In genomic region chr11:108216988-108217387, GRCh38 we compare ENCODE assay signal across 23 cellular contexts. TPM values are rescaled to one million over a fixed set of nuclear protein-coding genes. Genes with fewer than 3 reads are reported as not detected.
DNase-seq lines count a peak whose midpoint lies in the region; ATAC-seq, FAIRE-seq and TF ChIP-seq lines count a peak whose summit lies in the region.
"Had no signal": no experiment of that assay in that cellular context is flagged by ENCODE, and none has a peak within 500 bp of the region (broad histone marks: within the 10 kb centered on the region; RNA-seq: fewer than 3 reads in every experiment).

No MANE protein-coding gene starts in this region.

- peaks cover 4% of the 10 kb centered on the region for H3K79me1 ChIP-seq in H1 (ENCODE audit: low read depth, low read length)

- no peak for DNase-seq in T-helper 1 cell
- no peak for DNase-seq in stimulated activated naive CD8-positive, alpha-beta T cell treated with anti-CD3 and anti-CD28 coated beads, Interleukin-15, amount 100 ng/mL, for 72 hours
- no peak for DNase-seq in stimulated activated naive CD8-positive, alpha-beta T cell treated with anti-CD3 and anti-CD28 coated beads, Interleukin-15, Interleukin-2, amounts not matched to agents 100 U/mL and 50 U/mL, for 24 hours
- DNase-seq in H1 (ENCODE audit: low read depth in 1 of 2, low spot score in 2 of 2): no peak
- DNase-seq in uterus: no peak
- DNase-seq in NCI-H524 treated with DMSO at 0.1 percent for 48 hours (lab: John Stamatoyannopoulos, UW): no peak
- DNase-seq: 8988T, body of pancreas, Calu3, colonic mucosa, Karpas-422, left lung, NCI-H1105 treated with DMSO at 0.1 percent for 48 hours, NCI-H2081 treated with DMSO at 0.1 percent for 48 hours, NCI-H446 had no signal

- no peaks in the 10 kb centered on the region for H3K27me3 ChIP-seq in H1 (replicated peaks in 1 of 4; ENCODE audit: control insufficient read depth in 3 of 4, extremely low read depth in 1 of 4, insufficient read depth in 3 of 4, low read length in 3 of 4)
- H3K27me3 ChIP-seq in uterus: no peaks in the 10 kb centered on the region
- H3K27me3 ChIP-seq: body of pancreas, colonic mucosa, left lung had no signal

- H3K9me3 Mint-ChIP-seq in T-helper 1 cell treated with Interleukin-12 subunit alpha and Interleukin-12 subunit beta and Interleukin-4 antibody, amounts not matched to agents 30 μg/mL and 1 μg/mL, for 36 hours: no peaks in the 10 kb centered on the region
- H3K9me3 Mint-ChIP-seq in stimulated activated naive CD8-positive, alpha-beta T cell treated with anti-CD3 and anti-CD28 coated beads, Interleukin-15, amount 100 ng/mL, for 72 hours: no peaks in the 10 kb centered on the region

- no peak overlapping the region for H3K4me3 ChIP-seq in H1 (ENCODE audit: extremely low read depth in 1 of 4, insufficient read depth in 2 of 4, low read depth in 3 of 4, low read length in 4 of 4)
- H3K4me3 ChIP-seq in uterus: no peak overlapping the region
- H3K4me3 ChIP-seq: body of pancreas, colonic mucosa, left lung, SK-N-MC, smooth muscle cell had no signal

- H3K18ac ChIP-seq in H1 (ENCODE audit: extremely low read depth, low read length): no peak overlapping the region

- TF ChIP-seq EP300 in H1 (IDR thresholded peaks at IDR 0.05; ENCODE audit: borderline replicate concordance in 1 of 2, low read depth in 2 of 2, low read length in 2 of 2): no peak

- H3K14ac ChIP-seq in H1 (ENCODE audit: insufficient read length): no peak overlapping the region

- ATAC-seq in stimulated activated naive CD8-positive, alpha-beta T cell treated with anti-CD3 and anti-CD28 coated beads, Interleukin-15, amount 100 ng/mL, for 72 hours: peak; percentile 57
- no peak for ATAC-seq in stimulated activated naive CD8-positive, alpha-beta T cell treated with anti-CD3 and anti-CD28 coated beads, Interleukin-15, Interleukin-2, amounts not matched to agents 100 U/mL and 50 U/mL, for 24 hours
- ATAC-seq in HG03520 (IDR thresholded peaks at IDR 0.05; ENCODE audit: unreplicated experiment): no peak
- ATAC-seq: body of pancreas, left lung, Panc1 had no signal

- H2BK20ac ChIP-seq in H1 (ENCODE audit: low read length): no peak overlapping the region

- peaks cover 26 to 96% of the 10 kb centered on the region in 2 experiments for H3K79me2 ChIP-seq in H1 (ENCODE audit: control insufficient read depth in 1 of 2, insufficient read depth in 2 of 2, low read length in 2 of 2)

- H2AK5ac ChIP-seq in H1 (ENCODE audit: low read depth, low read length): no peak overlapping the region

- POLR2A ChIA-PET in H1 (lab: Charles Lee; ENCODE audit: partially characterized antibody): interaction anchor here (0.6 to 1.2 kb wide), 2 partner anchors 11 to 242 kb away, joined by 3 to 4 read pairs; no protein-coding TSS in a partner anchor

- no peak overlapping the region for H2BK15ac ChIP-seq in H1 (ENCODE audit: low read length)

- H2BK12ac ChIP-seq in H1 (ENCODE audit: low read depth, low read length): no peak overlapping the region

- WGBS in H1 (ENCODE audit: extremely low coverage in 1 of 2, insufficient coverage in 1 of 2, insufficient read length in 1 of 2, insufficient replicate concordance in 2 of 2, low coverage in 1 of 2, low lambda C conversion rate in 2 of 2, missing lambda C conversion rate in 1 of 2), 2 experiments: 87% methylated on average over 4 of the region's 4 CpGs; no CpG with 5 or more reads in 1 of the 2 experiments

- no peak overlapping the region for H4K5ac ChIP-seq in H1 (ENCODE audit: insufficient read length, low read depth, low read length)

- no peak overlapping the region for H2AFZ ChIP-seq in H1 (ENCODE audit: low read length)

- no peak overlapping the region for H3K23ac ChIP-seq in H1 (ENCODE audit: insufficient read length)

- H3K36me3 Mint-ChIP-seq in T-helper 1 cell treated with Interleukin-12 subunit alpha and Interleukin-12 subunit beta and Interleukin-4 antibody, amounts not matched to agents 30 μg/mL and 1 μg/mL, for 36 hours (ENCODE audit: low read depth): peaks cover 27% of the 10 kb centered on the region

- H3K4me3 Mint-ChIP-seq in T-helper 1 cell treated with Interleukin-12 subunit alpha and Interleukin-12 subunit beta and Interleukin-4 antibody, amounts not matched to agents 30 μg/mL and 1 μg/mL, for 36 hours: no peak overlapping the region
- peak overlapping the region; percentile 56 to 67 for H3K4me3 Mint-ChIP-seq in stimulated activated naive CD8-positive, alpha-beta T cell treated with anti-CD3 and anti-CD28 coated beads, Interleukin-15, amount 100 ng/mL, for 72 hours

- peaks cover 0 to 6% of the 10 kb centered on the region in 2 experiments for H4K20me1 ChIP-seq in H1 (replicated peaks in 1 of 2; ENCODE audit: control insufficient read depth in 1 of 2, insufficient read depth in 2 of 2, low read length in 2 of 2)

- no peak overlapping the region for H4K8ac ChIP-seq in H1 (ENCODE audit: extremely low read depth, insufficient read depth, low read length)

- intact Hi-C loops in uterus (cut with DNase I; ENCODE audit: low total_unique reads): no loop called here

- H3K27ac ChIP-seq in H1 (ENCODE audit: low read depth, low read length) (no peak overlapping the region), uterus (no peak overlapping the region)
- H3K27ac ChIP-seq: body of pancreas, colonic mucosa, left lung, SK-N-MC had no signal

- H2BK120ac ChIP-seq in H1 (replicated peaks; ENCODE audit: low read depth, low read length): no peak overlapping the region

- no peak overlapping the region for H3K9ac ChIP-seq in H1 (replicated peaks in 1 of 4; ENCODE audit: extremely low read depth in 1 of 4, low read depth in 3 of 4, low read length in 3 of 4)

- TF ChIP-seq POLR2A in H1 (IDR thresholded peaks at IDR 0.05; ENCODE audit: control extremely low read depth in 1 of 2, low read depth in 2 of 2, low read length in 2 of 2) (no peak), uterus (IDR thresholded peaks at IDR 0.05) (no peak)

- no peaks in the 10 kb centered on the region for H3K27me3 Mint-ChIP-seq in T-helper 1 cell treated with Interleukin-12 subunit alpha and Interleukin-12 subunit beta and Interleukin-4 antibody, amounts not matched to agents 30 μg/mL and 1 μg/mL, for 36 hours (ENCODE audit: low read depth)
- no peaks in the 10 kb centered on the region for H3K27me3 Mint-ChIP-seq in stimulated activated naive CD8-positive, alpha-beta T cell treated with anti-CD3 and anti-CD28 coated beads, Interleukin-15, amount 100 ng/mL, for 72 hours

- no peak overlapping the region for H3K4me2 ChIP-seq in H1 (ENCODE audit: insufficient read depth in 1 of 2, low read depth in 2 of 2, low read length in 2 of 2)
- H3K4me2 ChIP-seq: smooth muscle cell had no signal

- H3K36me3 ChIP-seq in H1 (ENCODE audit: control insufficient read depth in 2 of 4, insufficient read depth in 4 of 4, low read length in 3 of 4) (no peaks in the 10 kb centered on the region; a peak in 1 of 8 replicates), uterus (no peaks in the 10 kb centered on the region)
- H3K36me3 ChIP-seq: colonic mucosa had no signal

- H3K4me1 ChIP-seq in H1 (replicated peaks in 1 of 4; ENCODE audit: control insufficient read depth in 3 of 4, insufficient read depth in 4 of 4, low read length in 3 of 4): peaks cover 2 to 5% (median 4%) of the 10 kb centered on the region in 4 experiments; a peak in 5 of 7 replicates
- no peaks in the 10 kb centered on the region for H3K4me1 ChIP-seq in uterus
- H3K4me1 ChIP-seq: colonic mucosa had no signal

- no peak for FAIRE-seq in H1 (lab: Jason Lieb, UNC)
- FAIRE-seq: endometrium, GM18507, HTR-8/SVneo had no signal

- no peak overlapping the region for H4K91ac ChIP-seq in H1 (replicated peaks; ENCODE audit: insufficient read length, low read length)

- H3K23me2 ChIP-seq in H1 (ENCODE audit: low read depth, low read length): no peaks in the 10 kb centered on the region

- H2BK5ac ChIP-seq in H1 (ENCODE audit: low read depth, low read length): no peak overlapping the region

- H3K27ac Mint-ChIP-seq in T-helper 1 cell treated with Interleukin-12 subunit alpha and Interleukin-12 subunit beta and Interleukin-4 antibody, amounts not matched to agents 30 μg/mL and 1 μg/mL, for 36 hours: peak overlapping the region; percentile 38
- peak overlapping the region in 1 of 2 donors; percentile 22 for H3K27ac Mint-ChIP-seq in stimulated activated naive CD8-positive, alpha-beta T cell treated with anti-CD3 and anti-CD28 coated beads, Interleukin-15, amount 100 ng/mL, for 72 hours

- H3K56ac ChIP-seq in H1 (replicated peaks; ENCODE audit: insufficient read length, low read depth, low read length): no peak overlapping the region

- H3K9me3 ChIP-seq in H1 (ENCODE audit: insufficient read depth in 2 of 2, low read depth in 1 of 2, low read length in 1 of 2): no peaks in the 10 kb centered on the region
- no peaks in the 10 kb centered on the region for H3K9me3 ChIP-seq in uterus
- H3K9me3 ChIP-seq: body of pancreas, colonic mucosa, left lung had no signal

- no peak overlapping the region for H3K4ac ChIP-seq in H1 (replicated peaks; ENCODE audit: insufficient read length, low read depth, low read length)

- no peak for TF ChIP-seq RAD21 in H1 (IDR thresholded peaks at IDR 0.05 in 1 of 2, conservative IDR thresholded peaks at IDR 0.05 in 1 of 2; ENCODE audit: low read depth in 2 of 2, low read length in 2 of 2)

- CTCF ChIA-PET in H1 (lab: Charles Lee; ENCODE audit: partially characterized antibody): interaction anchor here (1.8 kb wide), 1 partner anchor 10 kb away, joined by 4 read pairs; no protein-coding TSS in a partner anchor

- H3K4me1 Mint-ChIP-seq in T-helper 1 cell treated with Interleukin-12 subunit alpha and Interleukin-12 subunit beta and Interleukin-4 antibody, amounts not matched to agents 30 μg/mL and 1 μg/mL, for 36 hours (ENCODE audit: low read depth): peaks cover 38% of the 10 kb centered on the region
- H3K4me1 Mint-ChIP-seq in stimulated activated naive CD8-positive, alpha-beta T cell treated with anti-CD3 and anti-CD28 coated beads, Interleukin-15, amount 100 ng/mL, for 72 hours: peaks cover 77% of the 10 kb centered on the region

- TF ChIP-seq CTCF in H1 (IDR thresholded peaks at IDR 0.05; ENCODE audit: control extremely low read depth in 1 of 3, insufficient read depth in 1 of 3, low read depth in 1 of 3, low read length in 3 of 3) (no peak), uterus (IDR thresholded peaks at IDR 0.05) (no peak)

RNA-seq across cellular contexts. Expression of gene NPAT, which starts 5.5 kb away (rescaled TPM):
- 19.6 and 23.4 TPM in 2 replicates for total RNA-seq in H1 (2021; fragmentation: NEBNext Ultra II Directional; extraction: Animal tissue kit (Norgen Biotek cat#: 25700))
- 2.9 and 4.6 TPM in 2 replicates for polyA plus RNA-seq in H1 (2011; rRNA removed)
- 5.1 TPM for polyA plus RNA-seq in H1 (2011; cell fraction: cytosol; rRNA removed)
- 4.8 TPM for polyA plus RNA-seq in H1 (2011; cell fraction: nucleus; rRNA removed)
- polyA plus RNA-seq in H1 (2012, experiment 1 of 2): 5.2 to 10.8 TPM (median 6.2 TPM) in 4 replicates
- polyA plus RNA-seq in H1 (2012, experiment 2 of 2): 0.41 TPM
- 13.5 TPM for polyA plus RNA-seq in H1 (2013, experiment 1 of 2)
- 14.0 TPM for polyA plus RNA-seq in H1 (2013, experiment 2 of 2)
- polyA minus RNA-seq in H1 (2011; rRNA and poly(A)+ RNA removed): 28.7 and 48.6 TPM in 2 replicates
- polyA minus RNA-seq in H1 (2011; cell fraction: cytosol; rRNA and poly(A)+ RNA removed): 13.4 TPM
- polyA minus RNA-seq in H1 (2011; cell fraction: nucleus; rRNA and poly(A)+ RNA removed): 51.1 TPM
- 10 to 100 TPM; 14.7 to 28.9 (median 21.3) TPM for total RNA-seq in uterus

RNA-seq across cellular contexts. Expression of gene ATM, which starts 5.9 kb away (rescaled TPM):
- 53.4 and 55.4 TPM in 2 replicates for total RNA-seq in H1 (2021; fragmentation: NEBNext Ultra II Directional; extraction: Animal tissue kit (Norgen Biotek cat#: 25700))
- 11.0 and 14.9 TPM in 2 replicates for polyA plus RNA-seq in H1 (2011; rRNA removed)
- polyA plus RNA-seq in H1 (2011; cell fraction: cytosol; rRNA removed): 27.2 TPM
- 18.5 TPM for polyA plus RNA-seq in H1 (2011; cell fraction: nucleus; rRNA removed)
- 12.4 to 32.5 TPM (median 19.0 TPM) in 4 replicates for polyA plus RNA-seq in H1 (2012, experiment 1 of 2)
- 2.6 TPM for polyA plus RNA-seq in H1 (2012, experiment 2 of 2)
- 20.6 TPM for polyA plus RNA-seq in H1 (2013, experiment 1 of 2)
- 18.1 TPM for polyA plus RNA-seq in H1 (2013, experiment 2 of 2)
- polyA minus RNA-seq in H1 (2011; rRNA and poly(A)+ RNA removed): 43.2 and 60.7 TPM in 2 replicates
- 22.6 TPM for polyA minus RNA-seq in H1 (2011; cell fraction: cytosol; rRNA and poly(A)+ RNA removed)
- 192 TPM for polyA minus RNA-seq in H1 (2011; cell fraction: nucleus; rRNA and poly(A)+ RNA removed)
- 100 to 1,000 TPM in 2 of 4 donors, 10 to 100 TPM in 2; 51.2 to 196 (median 132) TPM for total RNA-seq in uterus
